ENCODE assay signal across 24 cellular contexts in genomic region chr6:109292420-109292819, GRCh38.
DNase-seq lines count a peak whose midpoint lies in the region; ATAC-seq and TF ChIP-seq lines count a peak whose summit lies in the region.
"Had no signal": no experiment of that assay in that cellular context is flagged by ENCODE, and none has a peak within 500 bp of the region (broad histone marks: within the 10 kb centered on the region; RNA-seq: fewer than 3 reads in every experiment).

No MANE protein-coding gene starts in this region.

- no peaks in the 10 kb centered on the region; the same call in 1 of the 2 replicates for H3K4me1 ChIP-seq in GM23338 (ENCODE audit: insufficient read depth)
- peaks cover 25% of the 10 kb centered on the region for H3K4me1 ChIP-seq in Loucy (ENCODE audit: insufficient read depth, low read length, poor library complexity, severe bottlenecking)
- H3K4me1 ChIP-seq in colonic mucosa = no peaks in the 10 kb centered on the region
- peaks cover 27 to 54% of the 10 kb centered on the region in 2 donors for H3K4me1 ChIP-seq in mucosa of rectum (ENCODE audit: control insufficient read depth in 2 of 2, insufficient read depth in 2 of 2, low read length in 2 of 2)

- H3K79me2 ChIP-seq in GM23338 (replicated peaks; ENCODE audit: insufficient read depth) = no peaks in the 10 kb centered on the region
- no peaks in the 10 kb centered on the region for H3K79me2 ChIP-seq in Loucy (ENCODE audit: insufficient read depth, low read length)

- TF ChIP-seq CTCF in GM23338 (conservative IDR thresholded peaks at IDR 0.05; ENCODE audit: low read depth in 2 of 2) (no peak), Loucy (conservative IDR thresholded peaks at IDR 0.05; ENCODE audit: low read length) (no peak), colonic mucosa (IDR thresholded peaks at IDR 0.05) (no peak)

- no peaks in the 10 kb centered on the region for H3K9me2 ChIP-seq in GM23338 (ENCODE audit: insufficient read depth)
- no peaks in the 10 kb centered on the region for H3K9me2 ChIP-seq in Loucy (replicated peaks; ENCODE audit: low read depth, low read length)

- DNase-seq in GM23338 (ENCODE audit: low spot score) (no peak), colonic mucosa (peak; percentile 57), medulla oblongata (ENCODE audit: extremely low spot score) (no peak)
- no peak for DNase-seq in T-helper 2 cell treated with Interferon-gamma antibody and Interleukin-4, amounts not matched to agents 5 μg/mL and 100 μg/mL, for 36 hours (ENCODE audit: low spot score)
- DNase-seq: activated CD4-positive, alpha-beta memory T cell treated with anti-CD3 and anti-CD28 coated beads, Interleukin-2, amount 10 ng/mL, durations not matched to agents 7 days and 5 days; activated CD4-positive, CD25-positive, alpha-beta regulatory T cell; activated gamma-delta T cell; activated T-cell treated with anti-CD3 and anti-CD28 coated beads for 4 hours; brain microvascular endothelial cell; CD8-positive, alpha-beta memory T cell; cortex of kidney; DND-41; hippocampal formation; mesenchymal stem cell; natural killer cell; NCI-H1436 treated with DMSO at 0.1 percent for 48 hours; NCI-H774; pancreas; SJCRH30; T-helper 2 cell had no signal

- H2AFZ ChIP-seq in GM23338 (peak overlapping the region; percentile 25), Loucy (ENCODE audit: low read length) (0 out of 2 replicates have a peak overlapping the region, but pooled peaks have one; percentile 10)

- no peaks in the 10 kb centered on the region for H3K9me3 Mint-ChIP-seq in GM23338
- H3K9me3 Mint-ChIP-seq in T-helper 2 cell treated with Interferon-gamma antibody and Interleukin-4, amounts not matched to agents 5 μg/mL and 100 μg/mL, for 36 hours = no peaks in the 10 kb centered on the region
- H3K9me3 Mint-ChIP-seq: activated CD4-positive, alpha-beta memory T cell treated with anti-CD3 and anti-CD28 coated beads, Interleukin-2, amount 10 ng/mL, durations not matched to agents 7 days and 5 days; CD8-positive, alpha-beta memory T cell; natural killer cell; stimulated activated memory B cell treated with anti-CD40 and anti-IgM and Interleukin-4, amounts not matched to agents 10 μg/mL and 1 μg/mL and 100 μg/mL, for 72 hours had no signal

- H4K20me1 ChIP-seq in GM23338 (replicated peaks; ENCODE audit: insufficient read depth) (no peaks in the 10 kb centered on the region), Loucy (ENCODE audit: insufficient read depth, low read length, poor library complexity, severe bottlenecking) (no peaks in the 10 kb centered on the region)

- no peak overlapping the region for H3K9ac ChIP-seq in Loucy (ENCODE audit: low read depth, low read length, poor library complexity, severe bottlenecking)
- peak overlapping the region in 1 of 2 donors; percentile 0 for H3K9ac ChIP-seq in colonic mucosa (ENCODE audit: low read depth in 2 of 2, low read length in 2 of 2)
- peak overlapping the region in 1 of 2 donors; percentile 3 for H3K9ac ChIP-seq in mucosa of rectum (ENCODE audit: low read depth in 1 of 2, low read length in 2 of 2)

- no peaks in the 10 kb centered on the region; the same call in 2 of the 3 replicates for H3K36me3 Mint-ChIP-seq in GM23338 (ENCODE audit: low read depth)
- H3K36me3 Mint-ChIP-seq in T-helper 2 cell treated with Interferon-gamma antibody and Interleukin-4, amounts not matched to agents 5 μg/mL and 100 μg/mL, for 36 hours (ENCODE audit: low read depth) = no peaks in the 10 kb centered on the region
- H3K36me3 Mint-ChIP-seq: CD8-positive, alpha-beta memory T cell; natural killer cell; stimulated activated memory B cell treated with anti-CD40 and anti-IgM and Interleukin-4, amounts not matched to agents 10 μg/mL and 1 μg/mL and 100 μg/mL, for 72 hours had no signal

- no peaks in the 10 kb centered on the region for H3K27me3 ChIP-seq in GM23338 (ENCODE audit: insufficient read depth)
- H3K27me3 ChIP-seq in Loucy (ENCODE audit: insufficient read depth, low read length, poor library complexity, severe bottlenecking) = no peaks in the 10 kb centered on the region
- no peaks in the 10 kb centered on the region for H3K27me3 ChIP-seq in colonic mucosa
- no peaks in the 10 kb centered on the region for H3K27me3 ChIP-seq in mucosa of rectum (ENCODE audit: control insufficient read depth in 2 of 2, insufficient read depth in 2 of 2, low read length in 2 of 2)
- H3K27me3 ChIP-seq: brain microvascular endothelial cell, pancreas, SJCRH30 had no signal

- peaks cover 35% of the 10 kb centered on the region for H3K4me1 Mint-ChIP-seq in GM23338
- H3K4me1 Mint-ChIP-seq in T-helper 2 cell treated with Interferon-gamma antibody and Interleukin-4, amounts not matched to agents 5 μg/mL and 100 μg/mL, for 36 hours (ENCODE audit: low read depth) = no peaks in the 10 kb centered on the region
- H3K4me1 Mint-ChIP-seq: activated CD4-positive, alpha-beta memory T cell treated with anti-CD3 and anti-CD28 coated beads, Interleukin-2, amount 10 ng/mL, durations not matched to agents 7 days and 5 days; CD8-positive, alpha-beta memory T cell; stimulated activated memory B cell treated with anti-CD40 and anti-IgM and Interleukin-4, amounts not matched to agents 10 μg/mL and 1 μg/mL and 100 μg/mL, for 72 hours had no signal

- ATAC-seq in GM23338 = no peak
- ATAC-seq in HG03521 (IDR thresholded peaks at IDR 0.05; ENCODE audit: unreplicated experiment) = no peak
- ATAC-seq: natural killer cell; pancreas; stimulated activated memory B cell treated with anti-CD40 and anti-IgM and Interleukin-4, amounts not matched to agents 10 μg/mL and 1 μg/mL and 100 μg/mL, for 72 hours had no signal

- H3K36me3 ChIP-seq in GM23338 (ENCODE audit: insufficient read depth) (no peaks in the 10 kb centered on the region), Loucy (ENCODE audit: insufficient read depth, low read length) (no peaks in the 10 kb centered on the region), colonic mucosa (no peaks in the 10 kb centered on the region), mucosa of rectum (ENCODE audit: control insufficient read depth in 2 of 2, insufficient read depth in 2 of 2, low read length in 2 of 2) (no peaks in the 10 kb centered on the region)
- H3K36me3 ChIP-seq: brain microvascular endothelial cell, pancreas, SJCRH30 had no signal

- H3K27ac ChIP-seq in GM23338 (ENCODE audit: low read depth) (no peak overlapping the region), colonic mucosa (peak overlapping the region; percentile 66), mucosa of rectum (ENCODE audit: low read depth in 2 of 2, low read length in 2 of 2) (peak overlapping the region; percentile 64 to 80)
- H3K27ac ChIP-seq: brain microvascular endothelial cell, pancreas, SJCRH30 had no signal

- no peak overlapping the region for H3K4me3 ChIP-seq in GM23338
- H3K4me3 ChIP-seq in Loucy (ENCODE audit: low read length, poor library complexity, severe bottlenecking) = no peak overlapping the region
- H3K4me3 ChIP-seq in colonic mucosa = no peak overlapping the region
- no peak overlapping the region for H3K4me3 ChIP-seq in mucosa of rectum (ENCODE audit: low read length in 2 of 2)
- H3K4me3 ChIP-seq: pancreas, SJCRH30 had no signal

- H3K27ac Mint-ChIP-seq in GM23338 = no peak overlapping the region
- no peak overlapping the region for H3K27ac Mint-ChIP-seq in T-helper 2 cell treated with Interferon-gamma antibody and Interleukin-4, amounts not matched to agents 5 μg/mL and 100 μg/mL, for 36 hours
- H3K27ac Mint-ChIP-seq: activated CD4-positive, alpha-beta memory T cell treated with anti-CD3 and anti-CD28 coated beads, Interleukin-2, amount 10 ng/mL, durations not matched to agents 7 days and 5 days; CD8-positive, alpha-beta memory T cell; natural killer cell; stimulated activated memory B cell treated with anti-CD40 and anti-IgM and Interleukin-4, amounts not matched to agents 10 μg/mL and 1 μg/mL and 100 μg/mL, for 72 hours had no signal

- intact Hi-C loops in colonic mucosa (cut with DNase I) = no loop called here

- H3K9me3 ChIP-seq in Loucy (ENCODE audit: insufficient read depth, low read depth, low read length) (no peaks in the 10 kb centered on the region), colonic mucosa (no peaks in the 10 kb centered on the region), mucosa of rectum (ENCODE audit: control insufficient read depth in 2 of 2, low read length in 2 of 2) (no peaks in the 10 kb centered on the region)
- H3K9me3 ChIP-seq: pancreas, SJCRH30 had no signal

- H3K4me3 Mint-ChIP-seq in GM23338 = no peak overlapping the region
- H3K4me3 Mint-ChIP-seq in T-helper 2 cell treated with Interferon-gamma antibody and Interleukin-4, amounts not matched to agents 5 μg/mL and 100 μg/mL, for 36 hours = no peak overlapping the region
- H3K4me3 Mint-ChIP-seq: activated CD4-positive, alpha-beta memory T cell treated with anti-CD3 and anti-CD28 coated beads, Interleukin-2, amount 10 ng/mL, durations not matched to agents 7 days and 5 days; CD8-positive, alpha-beta memory T cell; natural killer cell; stimulated activated memory B cell treated with anti-CD40 and anti-IgM and Interleukin-4, amounts not matched to agents 10 μg/mL and 1 μg/mL and 100 μg/mL, for 72 hours had no signal

- H3F3A ChIP-seq in GM23338 (replicated peaks; ENCODE audit: low read depth) (no peaks in the 10 kb centered on the region), Loucy (ENCODE audit: low read depth) (no peaks in the 10 kb centered on the region)

- peaks cover 4% of the 10 kb centered on the region for H3K27me3 Mint-ChIP-seq in GM23338 (ENCODE audit: insufficient read depth, low read depth, poor library complexity)
- H3K27me3 Mint-ChIP-seq in T-helper 2 cell treated with Interferon-gamma antibody and Interleukin-4, amounts not matched to agents 5 μg/mL and 100 μg/mL, for 36 hours (ENCODE audit: low read depth) = peaks cover 5% of the 10 kb centered on the region
- H3K27me3 Mint-ChIP-seq: stimulated activated memory B cell treated with anti-CD40 and anti-IgM and Interleukin-4, amounts not matched to agents 10 μg/mL and 1 μg/mL and 100 μg/mL, for 72 hours had no signal

- no peak overlapping the region for H3K4me2 ChIP-seq in GM23338
- no peak overlapping the region for H3K4me2 ChIP-seq in Loucy (ENCODE audit: low read depth, low read length, poor library complexity, severe bottlenecking)

TF ChIP-seq in GM23338, 12 proteins besides CTCF, POLR2A, EP300 and RAD21 (continues in another document):
- TF ChIP-seq ZNF114 (CRISPR knock-in tag; IDR thresholded peaks at IDR 0.05) (no peak), POLR2AphosphoS5 (IDR thresholded peaks at IDR 0.05; ENCODE audit: low read depth) (no peak)
